Comparison of ENCODE assay signal across 1 cellular context in the genomic region with DNA sequence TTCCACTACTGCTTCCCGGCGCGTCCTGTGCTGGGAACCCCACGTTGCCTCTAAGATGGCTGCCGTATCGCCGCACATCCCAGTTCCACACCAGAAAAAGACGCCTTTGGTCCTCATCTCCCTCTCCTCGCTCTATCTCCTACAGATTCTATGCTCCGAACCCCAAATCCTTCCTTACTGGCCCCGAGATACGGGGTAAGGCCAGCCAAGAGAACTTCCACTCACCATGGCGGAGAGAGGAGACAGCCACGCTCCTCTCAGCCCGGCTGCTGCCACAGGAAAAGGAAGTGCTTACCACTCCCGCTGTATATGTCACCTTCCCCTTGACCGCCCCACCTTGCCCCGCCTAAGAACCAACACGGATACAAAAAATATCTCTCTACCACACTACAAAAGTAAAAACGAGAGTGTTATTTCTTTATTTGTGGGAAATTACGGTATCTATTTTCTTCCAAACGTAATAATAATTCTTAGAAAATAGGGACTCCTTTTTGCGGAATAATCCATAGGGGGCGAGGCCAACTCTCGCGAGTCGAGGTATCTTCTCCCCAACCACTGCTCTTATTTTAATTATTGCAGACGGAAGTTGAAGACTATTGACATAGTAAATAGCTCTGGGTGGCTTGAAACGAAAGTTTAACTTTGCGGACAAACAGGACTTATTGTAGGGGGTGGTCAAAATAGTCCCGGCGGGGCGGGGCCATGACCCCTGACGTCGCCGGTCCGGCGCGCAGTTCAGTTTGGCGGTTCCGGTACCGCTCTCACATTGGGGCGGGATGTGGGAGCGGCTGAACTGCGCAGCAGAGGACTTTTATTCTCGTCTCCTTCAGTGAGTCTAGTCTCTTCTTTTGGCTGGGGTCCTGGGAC.
A peak's percentile ranks its signal among the peaks of the same experiment; 100 is the strongest.
TF ChIP-seq lines count a peak whose summit lies in the region.

TSS of gene RPL4 (minus strand) at position 293 of the 867 bp plus-strand sequence. CDS start at position 228, 65 bp downstream.
TSS of gene ZWILCH (plus strand) at position 764 of the 867 bp plus-strand sequence. CDS start at position 777, 13 bp downstream.

TF ChIP-seq in HepG2, 621 proteins besides CTCF, POLR2A, EP300 and RAD21 (continued from another document and continues in another):
- TF ChIP-seq ZHX1 (CRISPR knock-in tag; IDR thresholded peaks at IDR 0.05; ENCODE audit: low read depth) (peak; percentile 23; the same call in 1 of the 2 replicates), JUND (CRISPR knock-in tag; IDR thresholded peaks at IDR 0.05) (0 out of 2 replicates have a peak, but pooled peaks have one; percentile 30), HNF4A (CRISPR knock-in tag; IDR thresholded peaks at IDR 0.05) (peak; percentile 5; the same call in 1 of the 2 replicates), ZNF33A (CRISPR knock-in tag; IDR thresholded peaks at IDR 0.05; ENCODE audit: borderline replicate concordance) (no peak), SNAPC2 (CRISPR knock-in tag; IDR thresholded peaks at IDR 0.05) (no peak), NR1H2 (CRISPR knock-in tag; IDR thresholded peaks at IDR 0.05; ENCODE audit: borderline replicate concordance, low read depth) (no peak), BRF2 (CRISPR knock-in tag; IDR thresholded peaks at IDR 0.05) (no peak), ZNF124 (CRISPR knock-in tag; IDR thresholded peaks at IDR 0.05) (no peak), PRMT3 (CRISPR knock-in tag; IDR thresholded peaks at IDR 0.05; ENCODE audit: borderline replicate concordance, low read depth) (0 out of 2 replicates have a peak, but pooled peaks have one; percentile 73), ZNF225 (CRISPR knock-in tag; IDR thresholded peaks at IDR 0.05) (no peak), RBFOX2 (IDR thresholded peaks at IDR 0.05; ENCODE audit: low read depth, low read length) (peak; percentile 77), TBL1XR1 (IDR thresholded peaks at IDR 0.05; ENCODE audit: borderline replicate concordance, low read length, partially characterized antibody) (no peak), ZNF749 (CRISPR knock-in tag; IDR thresholded peaks at IDR 0.05; ENCODE audit: borderline replicate concordance) (no peak), RFXANK (CRISPR knock-in tag; IDR thresholded peaks at IDR 0.05) (no peak), ZNF784 (CRISPR knock-in tag; IDR thresholded peaks at IDR 0.05; ENCODE audit: borderline replicate concordance) (peak; percentile 57; the same call in 1 of the 2 replicates), ARNT (IDR thresholded peaks at IDR 0.05) (no peak), SSRP1 (CRISPR knock-in tag; IDR thresholded peaks at IDR 0.05) (no peak), TEAD3 (CRISPR knock-in tag; optimal IDR thresholded peaks at IDR 0.05; ENCODE audit: borderline replicate concordance) (no peak), ZNF136 (CRISPR knock-in tag; IDR thresholded peaks at IDR 0.05; ENCODE audit: low read depth) (peak; percentile 22; the same call in 1 of the 2 replicates), SIN3B (IDR thresholded peaks at IDR 0.05; ENCODE audit: low read length) (peak; percentile 83), NONO (IDR thresholded peaks at IDR 0.05) (no peak), NONO (CRISPR knock-in tag; conservative IDR thresholded peaks at IDR 0.05) (peak; percentile 68), CSRNP2 (CRISPR knock-in tag; conservative IDR thresholded peaks at IDR 0.05; ENCODE audit: low read depth) (no peak), ATAD3A (CRISPR knock-in tag; IDR thresholded peaks at IDR 0.05) (no peak), PHB2 (IDR thresholded peaks at IDR 0.05; ENCODE audit: partially characterized antibody) (no peak), TBX2 (CRISPR knock-in tag; IDR thresholded peaks at IDR 0.05; ENCODE audit: borderline replicate concordance) (peak; percentile 33; the same call in 1 of the 2 replicates), REL (CRISPR knock-in tag; conservative IDR thresholded peaks at IDR 0.05) (0 out of 2 replicates have a peak, but pooled peaks have one; percentile 45), ZNF230 (CRISPR knock-in tag; IDR thresholded peaks at IDR 0.05) (peak; percentile 62; the same call in 1 of the 2 replicates), PPARG (CRISPR knock-in tag; conservative IDR thresholded peaks at IDR 0.05) (0 out of 2 replicates have a peak, but pooled peaks have one; percentile 4), HMGXB4 (CRISPR knock-in tag; IDR thresholded peaks at IDR 0.05; ENCODE audit: borderline replicate concordance in 1 of 2, low read depth in 1 of 2) (peak; percentile 42 to 66; a peak in 3 of 4 replicates), ZNF17 (CRISPR knock-in tag; IDR thresholded peaks at IDR 0.05) (peak; percentile 61; the same call in 1 of the 2 replicates), RARA (CRISPR knock-in tag; IDR thresholded peaks at IDR 0.05) (peak; percentile 27; the same call in 1 of the 2 replicates), HHEX (CRISPR knock-in tag; IDR thresholded peaks at IDR 0.05) (no peak), CCAR2 (optimal IDR thresholded peaks at IDR 0.05; ENCODE audit: low read depth, low read length) (no peak), ZBTB49 (CRISPR knock-in tag; IDR thresholded peaks at IDR 0.05; ENCODE audit: borderline replicate concordance) (no peak), TAF15 (IDR thresholded peaks at IDR 0.05; ENCODE audit: low read depth, low read length, poor library complexity, severe bottlenecking) (no peak), ZNF557 (CRISPR knock-in tag; IDR thresholded peaks at IDR 0.05) (no peak), SRF (IDR thresholded peaks at IDR 0.05; ENCODE audit: low read depth, low read length) (no peak), POLR2AphosphoS5 (IDR thresholded peaks at IDR 0.05; ENCODE audit: low read depth, low read length) (peak; percentile 97), POLR2AphosphoS2 (IDR thresholded peaks at IDR 0.05; ENCODE audit: low read depth, low read length) (peak; percentile 72; the same call in 1 of the 2 replicates), ZKSCAN5 (CRISPR knock-in tag; IDR thresholded peaks at IDR 0.05) (no peak), SRSF4 (IDR thresholded peaks at IDR 0.05; ENCODE audit: low read depth, low read length, poor library complexity, severe bottlenecking) (no peak), CHD4 (IDR thresholded peaks at IDR 0.05; ENCODE audit: borderline replicate concordance, low read length) (no peak), ZNF629 (CRISPR knock-in tag; conservative IDR thresholded peaks at IDR 0.05) (no peak), FOXJ3 (CRISPR knock-in tag; IDR thresholded peaks at IDR 0.05; ENCODE audit: borderline replicate concordance) (no peak), NFIB (CRISPR knock-in tag; IDR thresholded peaks at IDR 0.05; ENCODE audit: borderline replicate concordance) (no peak)
- TF ChIP-seq, protein P1, sequence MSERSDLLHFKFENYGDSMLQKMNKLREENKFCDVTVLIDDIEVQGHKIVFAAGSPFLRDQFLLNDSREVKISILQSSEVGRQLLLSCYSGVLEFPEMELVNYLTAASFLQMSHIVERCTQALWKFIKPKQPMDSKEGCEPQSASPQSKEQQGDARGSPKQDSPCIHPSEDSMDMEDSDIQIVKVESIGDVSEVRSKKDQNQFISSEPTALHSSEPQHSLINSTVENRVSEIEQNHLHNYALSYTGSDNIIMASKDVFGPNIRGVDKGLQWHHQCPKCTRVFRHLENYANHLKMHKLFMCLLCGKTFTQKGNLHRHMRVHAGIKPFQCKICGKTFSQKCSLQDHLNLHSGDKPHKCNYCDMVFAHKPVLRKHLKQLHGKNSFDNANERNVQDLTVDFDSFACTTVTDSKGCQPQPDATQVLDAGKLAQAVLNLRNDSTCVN (CRISPR knock-in tag; IDR thresholded peaks at IDR 0.05; ENCODE audit: borderline replicate concordance) = no peak
- TF ChIP-seq, protein P2, sequence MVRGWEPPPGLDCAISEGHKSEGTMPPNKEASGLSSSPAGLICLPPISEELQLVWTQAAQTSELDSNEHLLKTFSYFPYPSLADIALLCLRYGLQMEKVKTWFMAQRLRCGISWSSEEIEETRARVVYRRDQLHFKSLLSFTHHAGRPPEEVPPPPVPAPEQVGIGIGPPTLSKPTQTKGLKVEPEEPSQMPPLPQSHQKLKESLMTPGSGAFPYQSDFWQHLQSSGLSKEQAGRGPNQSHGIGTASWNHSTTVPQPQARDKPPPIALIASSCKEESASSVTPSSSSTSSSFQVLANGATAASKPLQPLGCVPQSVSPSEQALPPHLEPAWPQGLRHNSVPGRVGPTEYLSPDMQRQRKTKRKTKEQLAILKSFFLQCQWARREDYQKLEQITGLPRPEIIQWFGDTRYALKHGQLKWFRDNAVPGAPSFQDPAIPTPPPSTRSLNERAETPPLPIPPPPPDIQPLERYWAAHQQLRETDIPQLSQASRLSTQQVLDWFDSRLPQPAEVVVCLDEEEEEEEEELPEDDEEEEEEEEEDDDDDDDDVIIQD (CRISPR knock-in tag; IDR thresholded peaks at IDR 0.05; ENCODE audit: low read depth) = no peak
